Comparison of ENCODE assay signal across 12 cellular contexts in the genomic region with DNA sequence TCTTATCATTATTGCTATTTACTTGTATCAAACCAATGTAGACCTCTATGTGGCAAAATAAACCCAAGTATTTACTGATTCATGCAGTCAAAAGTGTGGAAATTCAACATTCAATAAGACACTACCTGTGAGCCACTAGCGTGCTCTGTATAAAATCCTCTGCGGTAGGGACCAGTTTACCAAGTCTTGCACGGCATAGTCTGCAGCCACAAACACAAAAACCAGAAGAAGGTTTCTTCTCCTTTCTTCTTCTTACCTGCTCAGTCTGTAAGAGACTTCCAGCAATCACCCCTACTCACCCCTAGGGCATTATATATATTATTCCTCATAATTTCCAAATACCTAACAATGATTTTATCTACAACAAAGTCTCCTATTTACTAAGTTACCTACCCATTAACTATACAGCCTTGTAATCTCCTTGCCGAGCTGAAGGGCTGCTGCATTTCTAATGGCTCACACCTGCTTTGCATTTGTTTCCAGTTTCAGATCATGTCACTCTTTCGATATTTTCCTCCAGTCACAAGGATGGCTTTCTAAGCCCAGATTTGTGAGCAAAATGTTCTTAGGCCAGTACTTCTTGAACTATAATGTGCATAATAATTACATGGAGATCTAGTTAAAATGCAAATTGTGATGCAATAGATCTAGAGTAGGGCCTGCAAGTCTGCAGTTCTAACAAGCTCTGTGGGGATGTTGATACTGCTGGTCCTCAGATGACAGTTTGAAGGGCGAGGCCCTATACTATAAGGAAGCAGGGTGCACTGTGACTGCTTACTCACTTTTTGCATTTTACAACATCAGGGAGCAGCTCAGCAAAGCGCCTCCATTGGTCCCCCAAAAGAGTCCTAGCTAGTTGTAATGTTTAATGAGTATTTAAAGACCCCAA.
DNase-seq lines count a peak whose midpoint lies in the region; ATAC-seq and TF ChIP-seq lines count a peak whose summit lies in the region.
"Had no signal": no experiment of that assay in that cellular context is flagged by ENCODE, and none has a peak within 500 bp of the region (broad histone marks: within the 10 kb centered on the region; RNA-seq: fewer than 3 reads in every experiment).

No MANE protein-coding gene starts in this region.

- no peaks in the 10 kb centered on the region for H3K4me1 Mint-ChIP-seq in activated T-cell treated with anti-CD3 and anti-CD28 coated beads, Interleukin-2, amount 50 U/mL, for 24 hours (ENCODE audit: low read depth)
- H3K4me1 Mint-ChIP-seq: naive B cell had no signal

- H3K36me3 Mint-ChIP-seq in activated T-cell treated with anti-CD3 and anti-CD28 coated beads, Interleukin-2, amount 50 U/mL, for 24 hours (ENCODE audit: low read depth), result no peaks in the 10 kb centered on the region
- H3K36me3 Mint-ChIP-seq: activated naive CD4-positive, alpha-beta T cell treated with anti-CD3 and anti-CD28 coated beads, Interleukin-2, amount 50 U/mL, for 72 hours; naive B cell had no signal

- no peaks in the 10 kb centered on the region for H3K36me3 ChIP-seq in gastrocnemius medialis

- TF ChIP-seq CTCF in gastrocnemius medialis (IDR thresholded peaks at IDR 0.05 in 4 of 5, conservative IDR thresholded peaks at IDR 0.05 in 1 of 5), result no peak

- no peaks in the 10 kb centered on the region for H3K27me3 Mint-ChIP-seq in activated T-cell treated with anti-CD3 and anti-CD28 coated beads, Interleukin-2, amount 50 U/mL, for 24 hours

- H3K27ac ChIP-seq in gastrocnemius medialis, result no peak overlapping the region

- DNase-seq in renal cortical epithelial cell (ENCODE audit: low read depth) (peak; percentile 27), gastrocnemius medialis (no peak), GOT3 (lab: John Stamatoyannopoulos, UW) (no peak)
- DNase-seq in activated T-cell treated with anti-CD3 and anti-CD28 coated beads, Interleukin-2, amount 50 U/mL, for 24 hours, result no peak
- DNase-seq: DMS 273 treated with DMSO at 0.1 percent for 48 hours; effector CD8-positive, alpha-beta T cell; HCEC 1CT; naive B cell had no signal

- H3K4me3 ChIP-seq in gastrocnemius medialis, result no peak overlapping the region

- intact Hi-C loops in gastrocnemius medialis (cut with DNase I; ENCODE audit: low total_unique reads), result no loop called here

- no peaks in the 10 kb centered on the region for H3K9me3 ChIP-seq in gastrocnemius medialis

- ATAC-seq in GM19324 (IDR thresholded peaks at IDR 0.05; ENCODE audit: low FRiP score, unreplicated experiment) (peak; percentile 99), HG02623 (IDR thresholded peaks at IDR 0.05; ENCODE audit: unreplicated experiment) (peak; percentile 98), HG03442 (IDR thresholded peaks at IDR 0.05; ENCODE audit: unreplicated experiment) (peak; percentile 98), gastrocnemius medialis (no peak)
- ATAC-seq: activated naive CD4-positive, alpha-beta T cell treated with anti-CD3 and anti-CD28 coated beads, Interleukin-2, amount 50 U/mL, for 72 hours had no signal

- no peak for TF ChIP-seq POLR2A in gastrocnemius medialis (IDR thresholded peaks at IDR 0.05)

- no peaks in the 10 kb centered on the region for H3K27me3 ChIP-seq in gastrocnemius medialis

- H3K4me3 Mint-ChIP-seq in activated T-cell treated with anti-CD3 and anti-CD28 coated beads, Interleukin-2, amount 50 U/mL, for 24 hours, result no peak overlapping the region
- H3K4me3 Mint-ChIP-seq: naive B cell had no signal

- no peaks in the 10 kb centered on the region for H3K9me3 Mint-ChIP-seq in activated T-cell treated with anti-CD3 and anti-CD28 coated beads, Interleukin-2, amount 50 U/mL, for 24 hours

- in situ Hi-C loops in gastrocnemius medialis (cut with MboI; ENCODE audit: low sequenced_read_pairs in 4 of 4), result no loop called here

- H3K27ac Mint-ChIP-seq in activated T-cell treated with anti-CD3 and anti-CD28 coated beads, Interleukin-2, amount 50 U/mL, for 24 hours, result no peak overlapping the region
- H3K27ac Mint-ChIP-seq: naive B cell had no signal

- no peaks in the 10 kb centered on the region for H3K4me1 ChIP-seq in gastrocnemius medialis

Comparison
In these comparisons a context has a peak if more than half of its experiments do, and no peak if none do; other contexts are left out.
1. ATAC-seq: peak in GM19324 (single experiment), HG02623 (single experiment) and HG03442 (single experiment); none in gastrocnemius medialis (0 of 2).